ENCODE assay signal across 27 cellular contexts in the genomic region with DNA sequence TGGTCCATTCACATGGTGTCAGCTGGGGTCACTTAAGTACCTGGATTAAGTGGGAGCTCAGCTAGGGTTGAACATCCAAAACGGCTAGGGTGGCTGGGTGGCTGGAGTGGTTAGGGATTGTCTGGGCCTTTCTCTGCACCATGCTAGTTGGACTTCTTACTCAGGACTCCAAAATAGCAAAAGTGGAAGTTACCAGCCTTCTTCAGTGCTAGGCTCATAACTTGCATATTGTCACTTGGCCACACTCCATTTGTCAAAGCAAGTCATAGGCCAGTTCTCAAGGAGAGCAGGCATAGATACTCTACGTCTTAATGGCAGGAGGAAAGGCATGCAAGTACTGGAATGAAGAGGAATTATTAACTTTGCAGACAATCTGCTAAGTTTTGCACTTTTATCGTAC.
"Had no signal": no experiment of that assay in that cellular context is flagged by ENCODE, and none has a peak within 500 bp of the region (broad histone marks: within the 10 kb centered on the region; RNA-seq: fewer than 3 reads in every experiment).

No MANE protein-coding gene starts in this region.

- H3K9me3 ChIP-seq: breast epithelium, pancreas, suprapubic skin, tibial nerve had no signal

- ATAC-seq: effector memory CD8-positive, alpha-beta T cell; esophagus mucosa; left ventricle myocardium superior; pancreas; right cardiac atrium; stimulated activated naive CD8-positive, alpha-beta T cell treated with anti-CD3 and anti-CD28 coated beads, Interleukin-15, amount 100 ng/mL, for 72 hours had no signal

- DNase-seq: activated CD4-positive, alpha-beta T cell treated with anti-CD3 and anti-CD28 coated beads, Interleukin-2, amount 50 U/mL, for 48 hours; amniotic stem cell; effector memory CD8-positive, alpha-beta T cell; foreskin melanocyte; immature natural killer cell; kidney glomerular epithelial cell; left ventricle myocardium superior; mammary epithelial cell; nephron progenitor cell; pancreas; right cardiac atrium; stimulated activated CD4-positive, alpha-beta T cell treated with anti-CD3 and anti-CD28 coated beads, Interleukin-1b, Interleukin-23, amount 100 ng/mL, for 48 hours; stimulated activated naive CD8-positive, alpha-beta T cell treated with anti-CD3 and anti-CD28 coated beads, Interleukin-15, amount 100 ng/mL, for 72 hours; T-helper 2 cell had no signal

- H3K36me3 ChIP-seq: breast epithelium, pancreas had no signal

- H3K4me1 Mint-ChIP-seq: central memory CD8-positive, alpha-beta T cell; mesothelial cell of epicardium; nephron progenitor cell; stimulated activated naive CD8-positive, alpha-beta T cell treated with anti-CD3 and anti-CD28 coated beads, Interleukin-15, amount 100 ng/mL, for 72 hours had no signal

- H3K4me1 ChIP-seq: breast epithelium, pancreas, suprapubic skin, tibial nerve had no signal

- H3K9me3 Mint-ChIP-seq: central memory CD8-positive, alpha-beta T cell; effector memory CD8-positive, alpha-beta T cell; immature natural killer cell had no signal

- H3K27ac Mint-ChIP-seq: mesothelial cell of epicardium; nephron progenitor cell; stimulated activated naive CD8-positive, alpha-beta T cell treated with anti-CD3 and anti-CD28 coated beads, Interleukin-15, amount 100 ng/mL, for 72 hours had no signal

- H3K27me3 ChIP-seq: breast epithelium, hepatocyte, pancreas, suprapubic skin, tibial nerve had no signal

- H3K4me3 Mint-ChIP-seq: activated naive CD8-positive, alpha-beta T cell; central memory CD8-positive, alpha-beta T cell; effector memory CD8-positive, alpha-beta T cell; immature natural killer cell; mesothelial cell of epicardium; nephron progenitor cell; stimulated activated naive CD8-positive, alpha-beta T cell treated with anti-CD3 and anti-CD28 coated beads, Interleukin-15, amount 100 ng/mL, for 72 hours had no signal

- H3K27ac ChIP-seq: breast epithelium, hepatocyte, pancreas, skin epidermis, suprapubic skin, tibial nerve, VCaP had no signal

- H3K4me3 ChIP-seq: breast epithelium, hepatocyte, pancreas, skin epidermis, suprapubic skin, tibial nerve had no signal

- FAIRE-seq: colon, endothelial cell of umbilical vein, pancreas, urothelium cell line had no signal

- H3K27me3 Mint-ChIP-seq: activated naive CD8-positive, alpha-beta T cell; central memory CD8-positive, alpha-beta T cell; effector memory CD8-positive, alpha-beta T cell; stimulated activated naive CD8-positive, alpha-beta T cell treated with anti-CD3 and anti-CD28 coated beads, Interleukin-15, amount 100 ng/mL, for 72 hours had no signal
